15 cellular contexts compared by ENCODE assay signal in genomic region chr9:83445703-83446102, GRCh38.
DNase-seq lines count a peak whose midpoint lies in the region; ATAC-seq and TF ChIP-seq lines count a peak whose summit lies in the region.
"Had no signal": no experiment of that assay in that cellular context is flagged by ENCODE, and none has a peak within 500 bp of the region (broad histone marks: within the 10 kb centered on the region; RNA-seq: fewer than 3 reads in every experiment).

No MANE protein-coding gene starts in this region.

- TF ChIP-seq CTCF in progenitor cell of endocrine pancreas (IDR thresholded peaks at IDR 0.05; ENCODE audit: unreplicated experiment) = no peak

- no peak overlapping the region for H3K4me3 Mint-ChIP-seq in progenitor cell of endocrine pancreas (ENCODE audit: low read depth)
- H3K4me3 Mint-ChIP-seq: CD4-positive, alpha-beta T cell had no signal

- no peaks in the 10 kb centered on the region for H3K9me3 Mint-ChIP-seq in progenitor cell of endocrine pancreas (ENCODE audit: low read depth)
- H3K9me3 Mint-ChIP-seq: CD4-positive, alpha-beta T cell had no signal

- H3K36me3 Mint-ChIP-seq in progenitor cell of endocrine pancreas (ENCODE audit: insufficient read depth) = no peaks in the 10 kb centered on the region

- no peaks in the 10 kb centered on the region for H3K27me3 Mint-ChIP-seq in progenitor cell of endocrine pancreas
- H3K27me3 Mint-ChIP-seq: CD4-positive, alpha-beta T cell had no signal

- ATAC-seq in GM21367 (IDR thresholded peaks at IDR 0.05; ENCODE audit: unreplicated experiment) = no peak
- no peak for ATAC-seq in GM19395 (IDR thresholded peaks at IDR 0.05; ENCODE audit: unreplicated experiment)
- ATAC-seq: A549 had no signal

- peaks cover 2% of the 10 kb centered on the region for H3K4me1 Mint-ChIP-seq in progenitor cell of endocrine pancreas (ENCODE audit: low read depth)

- peak; percentile 2 for DNase-seq in DMS53 (lab: John Stamatoyannopoulos, UW)
- no peak for DNase-seq in DMS53 treated with DMSO at 0.1 percent for 48 hours (lab: John Stamatoyannopoulos, UW; ENCODE audit: unreplicated experiment)
- peak; percentile 17 for DNase-seq in hepatic stellate cell (ENCODE audit: low spot score)
- DNase-seq in progenitor cell of endocrine pancreas (ENCODE audit: low spot score, unreplicated experiment) = no peak
- no peak for DNase-seq in NCI-H1694 treated with DMSO at 0.1 percent for 48 hours (lab: John Stamatoyannopoulos, UW)
- DNase-seq: AML-193; Caco-2; CD4-positive, alpha-beta T cell; DMS79 treated with DMSO at 0.1 percent for 48 hours; GF-D8; GM23248; HCEC 1CT had no signal

- H3K27ac Mint-ChIP-seq in progenitor cell of endocrine pancreas = peak overlapping the region; percentile 67
- H3K27ac Mint-ChIP-seq: CD4-positive, alpha-beta T cell had no signal

Comparison
In these comparisons a context has a peak if more than half of its experiments do, and no peak if none do; other contexts are left out.
1. DNase-seq: peak in DMS53 (single experiment) and hepatic stellate cell (single experiment); none in DMS53 treated with DMSO at 0.1 percent for 48 hours (single experiment), progenitor cell of endocrine pancreas (single experiment) and NCI-H1694 treated with DMSO at 0.1 percent for 48 hours (single experiment).